1 cellular context compared by ENCODE assay signal in genomic region chr11:22624742-22625447, GRCh38.
TF ChIP-seq lines count a peak whose summit lies in the region.

No MANE protein-coding gene starts in this region.

TF ChIP-seq in GM23338, 12 proteins besides CTCF, POLR2A, EP300 and RAD21 (continued from another document):
- TF ChIP-seq ZNF462 (CRISPR knock-in tag; IDR thresholded peaks at IDR 0.05) (no peak), POLR2AphosphoS5 (IDR thresholded peaks at IDR 0.05; ENCODE audit: low read depth) (no peak), EZH2 (IDR thresholded peaks at IDR 0.05; ENCODE audit: low read depth, unreplicated experiment) (no peak), REST (IDR thresholded peaks at IDR 0.05; ENCODE audit: unreplicated experiment) (no peak), JUNB (IDR thresholded peaks at IDR 0.05; ENCODE audit: unreplicated experiment) (no peak), NANOG (IDR thresholded peaks at IDR 0.05; ENCODE audit: borderline replicate concordance) (no peak), ZNF114 (CRISPR knock-in tag; IDR thresholded peaks at IDR 0.05) (no peak), ZNF331 (CRISPR knock-in tag; IDR thresholded peaks at IDR 0.05; ENCODE audit: low read depth) (no peak), STAT1 (IDR thresholded peaks at IDR 0.05; ENCODE audit: unreplicated experiment) (no peak), CREB1 (CRISPR knock-in tag; IDR thresholded peaks at IDR 0.05; ENCODE audit: low read depth) (no peak)
TF ChIP-seq in GM23338: peak in this region for 0.
